In genomic region chr12:127155935-127156619, GRCh38 we compare ENCODE assay signal across 1 cellular context.
TF ChIP-seq lines count a peak whose summit lies in the region.

No MANE protein-coding gene starts in this region.

TF ChIP-seq in K562, 482 proteins besides CTCF, POLR2A, EP300 and RAD21 (continued from another document):
- TF ChIP-seq VEZF1 (CRISPR knock-in tag; IDR thresholded peaks at IDR 0.05): peak; percentile 12; the same call in 1 of the 2 replicates
- TF ChIP-seq POLR2B (IDR thresholded peaks at IDR 0.05; ENCODE audit: low read depth, partially characterized antibody): peak; percentile 13
- TF ChIP-seq NFRKB (IDR thresholded peaks at IDR 0.05; ENCODE audit: low read depth): 0 out of 2 replicates have a peak, but pooled peaks have one; percentile 55
- TF ChIP-seq MNT (conservative IDR thresholded peaks at IDR 0.05): peak in 1 of 2 experiments; percentile 36; a peak in 1 of 4 replicates
- peak; percentile 44; the same call in 1 of the 2 replicates for TF ChIP-seq NKRF (IDR thresholded peaks at IDR 0.05; ENCODE audit: borderline replicate concordance)
